In the genomic region with DNA sequence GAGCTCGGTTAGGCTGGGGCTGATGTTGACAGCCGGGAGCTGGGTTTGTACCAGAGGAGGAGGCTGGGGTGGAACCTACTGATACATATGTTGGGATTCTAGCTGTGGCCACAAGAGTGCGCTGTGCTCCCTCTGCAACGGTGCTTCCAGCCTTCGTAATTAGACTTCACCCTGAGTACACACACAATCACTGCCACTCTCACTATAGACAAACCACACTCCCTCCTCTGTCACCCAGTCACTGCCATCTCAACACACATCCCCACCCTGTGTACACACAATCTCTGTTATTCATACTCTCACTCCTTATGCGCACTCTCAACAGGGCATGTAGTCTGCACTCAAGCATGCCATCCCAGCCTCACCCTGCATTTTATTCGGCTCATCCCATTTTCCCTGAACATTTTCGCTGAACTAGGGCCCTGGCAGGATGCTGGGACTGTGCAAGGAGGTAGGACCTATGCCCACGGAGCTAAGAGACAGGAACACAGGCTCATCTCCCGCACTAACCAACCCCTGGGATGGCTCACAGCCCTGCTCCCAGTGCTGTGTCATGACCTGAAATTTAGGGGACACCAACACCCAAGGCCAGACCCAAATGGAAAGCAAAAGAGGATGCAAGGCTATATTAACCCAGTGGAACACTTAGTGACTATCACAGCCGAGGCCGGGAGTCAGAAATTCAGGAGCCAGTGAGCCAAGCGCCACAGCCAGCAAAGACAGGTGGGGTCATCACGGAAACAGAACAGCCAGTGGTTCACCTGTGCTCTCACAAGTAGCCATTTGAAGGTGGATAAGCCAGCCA, we compare ENCODE assay signal across 8 cellular contexts. TPM values are rescaled to one million over a fixed set of nuclear protein-coding genes. Genes with fewer than 3 reads are reported as not detected.
DNase-seq lines count a peak whose midpoint lies in the region; ATAC-seq lines count a peak whose summit lies in the region.

No MANE protein-coding gene starts in this region.

- no peak for ATAC-seq in GM19395 (IDR thresholded peaks at IDR 0.05; ENCODE audit: unreplicated experiment)

- H3K27me3 Mint-ChIP-seq in activated T-helper 1 cell treated with anti-CD3 and anti-CD28 coated beads, Interleukin-12 subunit alpha, Interleukin-12 subunit beta, Interleukin-2, Interleukin-4 antibody, amounts not matched to agents 30 ng/mL and 10 ng/mL and 1 ng/mL, durations not matched to agents 14 hours and 24 hours and 36 hours (ENCODE audit: insufficient read depth) = peaks cover 29% of the 10 kb centered on the region

- H3K9me3 Mint-ChIP-seq in activated T-helper 1 cell treated with anti-CD3 and anti-CD28 coated beads, Interleukin-12 subunit alpha, Interleukin-12 subunit beta, Interleukin-2, Interleukin-4 antibody, amounts not matched to agents 30 ng/mL and 10 ng/mL and 1 ng/mL, durations not matched to agents 14 hours and 24 hours and 36 hours = no peaks in the 10 kb centered on the region

- DNase-seq in GF-D8 (lab: John Stamatoyannopoulos, UW) (peak; percentile 12), M059J (ENCODE audit: low read depth) (peak; percentile 70), RKO (ENCODE audit: low spot score) (peak; percentile 75), fibroblast of the conjunctiva (ENCODE audit: low read depth) (peak; percentile 56), non-pigmented ciliary epithelial cell (ENCODE audit: low read depth) (peak; percentile 34), substantia nigra (lab: John Stamatoyannopoulos, UW) (peak in 44 of 49 donors; percentile 9 to 79 (median 54))
- DNase-seq in activated T-helper 1 cell treated with anti-CD3 and anti-CD28 coated beads, Interleukin-12 subunit alpha, Interleukin-12 subunit beta, Interleukin-2, Interleukin-4 antibody, amounts not matched to agents 30 ng/mL and 10 ng/mL and 1 ng/mL, durations not matched to agents 14 hours and 24 hours and 36 hours (ENCODE audit: low spot score) = peak; percentile 47

- no peak overlapping the region for H3K27ac ChIP-seq in substantia nigra (ENCODE audit: low read depth, low read length, poor library complexity, severe bottlenecking)

- no peak overlapping the region for H3K27ac Mint-ChIP-seq in activated T-helper 1 cell treated with anti-CD3 and anti-CD28 coated beads, Interleukin-12 subunit alpha, Interleukin-12 subunit beta, Interleukin-2, Interleukin-4 antibody, amounts not matched to agents 30 ng/mL and 10 ng/mL and 1 ng/mL, durations not matched to agents 14 hours and 24 hours and 36 hours

- no peak overlapping the region for H3K4me3 Mint-ChIP-seq in activated T-helper 1 cell treated with anti-CD3 and anti-CD28 coated beads, Interleukin-12 subunit alpha, Interleukin-12 subunit beta, Interleukin-2, Interleukin-4 antibody, amounts not matched to agents 30 ng/mL and 10 ng/mL and 1 ng/mL, durations not matched to agents 14 hours and 24 hours and 36 hours

- no peaks in the 10 kb centered on the region for H3K36me3 Mint-ChIP-seq in activated T-helper 1 cell treated with anti-CD3 and anti-CD28 coated beads, Interleukin-12 subunit alpha, Interleukin-12 subunit beta, Interleukin-2, Interleukin-4 antibody, amounts not matched to agents 30 ng/mL and 10 ng/mL and 1 ng/mL, durations not matched to agents 14 hours and 24 hours and 36 hours (ENCODE audit: low read depth)

- intact Hi-C loops in activated T-helper 1 cell treated with anti-CD3 and anti-CD28 coated beads, Interleukin-12 subunit alpha, Interleukin-12 subunit beta, Interleukin-2, Interleukin-4 antibody, amounts not matched to agents 30 ng/mL and 10 ng/mL and 1 ng/mL, durations not matched to agents 14 hours and 24 hours and 36 hours (cut with micrococcal nuclease) = loop anchor here (1.0 to 5.0 kb wide), 4 partner anchors 66 to 406 kb away; a partner anchor contains a TSS

- peaks cover 25% of the 10 kb centered on the region for H3K4me1 Mint-ChIP-seq in activated T-helper 1 cell treated with anti-CD3 and anti-CD28 coated beads, Interleukin-12 subunit alpha, Interleukin-12 subunit beta, Interleukin-2, Interleukin-4 antibody, amounts not matched to agents 30 ng/mL and 10 ng/mL and 1 ng/mL, durations not matched to agents 14 hours and 24 hours and 36 hours (ENCODE audit: low read depth)

RNA-seq across cellular contexts. Expression of a gene that starts 5.7 kb away (rescaled TPM):
- total RNA-seq in M059J (2014; rRNA removed; shearing (Covaris generic)) = 0.57 and 1.9 TPM in 2 replicates
- total RNA-seq in activated T-helper 1 cell treated with anti-CD3 and anti-CD28 coated beads, Interleukin-12 subunit alpha, Interleukin-12 subunit beta, Interleukin-2, Interleukin-4 antibody, amounts not matched to agents 30 ng/mL and 10 ng/mL and 1 ng/mL, durations not matched to agents 14 hours and 24 hours and 36 hours = not detected in 2 replicates

RNA-seq across cellular contexts. Expression of a gene that starts 6.1 kb away (rescaled TPM):
- not detected in 2 replicates for total RNA-seq in M059J (2014; rRNA removed; shearing (Covaris generic))
- not detected in 2 replicates for total RNA-seq in activated T-helper 1 cell treated with anti-CD3 and anti-CD28 coated beads, Interleukin-12 subunit alpha, Interleukin-12 subunit beta, Interleukin-2, Interleukin-4 antibody, amounts not matched to agents 30 ng/mL and 10 ng/mL and 1 ng/mL, durations not matched to agents 14 hours and 24 hours and 36 hours

RNA-seq across cellular contexts. Expression of a gene that starts 27.2 kb away (rescaled TPM):
- not detected in 2 replicates for total RNA-seq in M059J (2014; rRNA removed; shearing (Covaris generic))
- total RNA-seq in activated T-helper 1 cell treated with anti-CD3 and anti-CD28 coated beads, Interleukin-12 subunit alpha, Interleukin-12 subunit beta, Interleukin-2, Interleukin-4 antibody, amounts not matched to agents 30 ng/mL and 10 ng/mL and 1 ng/mL, durations not matched to agents 14 hours and 24 hours and 36 hours = not detected in 2 replicates

RNA-seq across cellular contexts. Expression of a gene that starts 31.9 kb away (rescaled TPM):
- not detected in 2 replicates for total RNA-seq in M059J (2014; rRNA removed; shearing (Covaris generic))
- not detected in 2 replicates for total RNA-seq in activated T-helper 1 cell treated with anti-CD3 and anti-CD28 coated beads, Interleukin-12 subunit alpha, Interleukin-12 subunit beta, Interleukin-2, Interleukin-4 antibody, amounts not matched to agents 30 ng/mL and 10 ng/mL and 1 ng/mL, durations not matched to agents 14 hours and 24 hours and 36 hours

Comparison
In these comparisons a context has a peak if more than half of its experiments do, and no peak if none do; other contexts are left out.
1. DNase-seq: peak in every context shown above with its lines; median percentile 75 in RKO; 70 in M059J; 56 in fibroblast of the conjunctiva; 54 in substantia nigra; 47 in activated T-helper 1 cell treated with anti-CD3 and anti-CD28 coated beads, Interleukin-12 subunit alpha, Interleukin-12 subunit beta, Interleukin-2, Interleukin-4 antibody, amounts not matched to agents 30 ng/mL and 10 ng/mL and 1 ng/mL, durations not matched to agents 14 hours and 24 hours and 36 hours; 34 in non-pigmented ciliary epithelial cell; 12 in GF-D8.